Comparison of ENCODE assay signal across 10 cellular contexts in the genomic region with DNA sequence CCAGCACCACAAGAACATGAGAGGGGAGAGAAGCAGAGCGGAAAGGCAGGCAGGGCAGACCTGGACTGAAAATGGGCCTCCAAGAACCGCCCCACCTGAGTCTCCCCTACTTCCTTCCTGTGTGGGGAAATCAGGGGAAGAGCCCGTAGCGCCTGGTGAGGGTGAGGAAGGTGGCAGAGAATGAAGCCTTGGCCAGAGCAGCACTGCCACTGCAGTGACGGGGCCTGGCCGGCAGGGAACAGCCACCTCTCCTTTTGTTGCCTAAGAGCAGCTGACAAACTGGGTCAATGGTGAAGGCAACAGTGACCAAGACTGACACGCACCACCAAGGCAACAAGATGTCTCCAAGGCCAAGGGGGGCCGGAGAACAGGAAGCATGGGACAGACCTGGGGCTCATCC. TPM values are rescaled to one million over a fixed set of nuclear protein-coding genes. Genes with fewer than 3 reads are reported as not detected.
DNase-seq lines count a peak whose midpoint lies in the region; ATAC-seq and TF ChIP-seq lines count a peak whose summit lies in the region.
"Had no signal": no experiment of that assay in that cellular context is flagged by ENCODE, and none has a peak within 500 bp of the region (broad histone marks: within the 10 kb centered on the region; RNA-seq: fewer than 3 reads in every experiment).

No MANE protein-coding gene starts in this region.

- 0 out of 22 replicates have a peak overlapping the region, but pooled peaks of 1 of the 11 experiments have one; percentile 10 for H3K27ac ChIP-seq in BLaER1 treated with 17β-estradiol and CSF1 and Interleukin-3, amounts not matched to agents 10 nM and 100 nM
- H3K27ac ChIP-seq in IMR-90 (ENCODE audit: insufficient read depth, low read length) (no peak overlapping the region), right lobe of liver (no peak overlapping the region)

- no peak overlapping the region for H2BK15ac ChIP-seq in IMR-90 (ENCODE audit: low read depth, low read length)

- H4K8ac ChIP-seq in IMR-90 (ENCODE audit: low read depth in 2 of 2, low read length in 2 of 2), result no peak overlapping the region

- peak overlapping the region; percentile 45 for H2AK9ac ChIP-seq in IMR-90 (replicated peaks; ENCODE audit: low read depth, low read length, poor library complexity)

- TF ChIP-seq CTCF in IMR-90 (conservative IDR thresholded peaks at IDR 0.05; ENCODE audit: low read depth, low read length) (no peak), right lobe of liver (IDR thresholded peaks at IDR 0.05) (peak in 3 of 4 donors; percentile 8 to 54 (median 31))

- H3K56ac ChIP-seq in IMR-90 (ENCODE audit: extremely low read depth, insufficient read depth, low read length), result no peak overlapping the region

- no peaks in the 10 kb centered on the region for H3K9me3 ChIP-seq in BLaER1 treated with 17β-estradiol and CSF1 and Interleukin-3, amounts not matched to agents 10 nM and 100 nM (replicated peaks in 1 of 11)
- no peaks in the 10 kb centered on the region for H3K9me3 ChIP-seq in IMR-90 (ENCODE audit: control insufficient read depth, insufficient read depth, low read length)
- no peaks in the 10 kb centered on the region for H3K9me3 ChIP-seq in right lobe of liver

- POLR2A ChIA-PET in IMR-90 (lab: Charles Lee; ENCODE audit: unreplicated experiment), result no interaction called here

- H4K5ac ChIP-seq in IMR-90 (ENCODE audit: low read depth, low read length), result no peak overlapping the region

- H3K9ac ChIP-seq in BLaER1 treated with 17β-estradiol and CSF1 and Interleukin-3, amounts not matched to agents 10 nM and 100 nM, result no peak overlapping the region
- H3K9ac ChIP-seq in IMR-90 (ENCODE audit: low read depth, low read length), result no peak overlapping the region

- H3K18ac ChIP-seq in IMR-90 (ENCODE audit: low read depth, low read length), result no peak overlapping the region

- H3K36me3 ChIP-seq in BLaER1 treated with 17β-estradiol and CSF1 and Interleukin-3, amounts not matched to agents 10 nM and 100 nM, result no peaks in the 10 kb centered on the region
- H3K36me3 ChIP-seq in IMR-90 (ENCODE audit: control insufficient read depth, insufficient read depth, low read length) (no peaks in the 10 kb centered on the region), right lobe of liver (no peaks in the 10 kb centered on the region)

- peak overlapping the region; percentile 6 to 62 (median 45); a peak in 18 of 22 replicates for H3K4me2 ChIP-seq in BLaER1 treated with 17β-estradiol and CSF1 and Interleukin-3, amounts not matched to agents 10 nM and 100 nM
- no peak overlapping the region for H3K4me2 ChIP-seq in IMR-90 (ENCODE audit: low read depth, low read length)

- TF ChIP-seq RAD21 in IMR-90 (IDR thresholded peaks at IDR 0.05; ENCODE audit: low read length), result no peak

- H3K79me1 ChIP-seq in IMR-90 (ENCODE audit: low read depth in 1 of 2, low read length in 2 of 2), result no peaks in the 10 kb centered on the region

- H4K91ac ChIP-seq in IMR-90 (ENCODE audit: insufficient read depth, low read depth, low read length), result no peak overlapping the region; the same call in 1 of the 2 replicates

- H2AFZ ChIP-seq in IMR-90 (replicated peaks; ENCODE audit: low read length, poor library complexity), result peak overlapping the region; percentile 56

- 0 out of 2 replicates have a peak overlapping the region, but pooled peaks have one; percentile 10 for H2BK20ac ChIP-seq in IMR-90 (ENCODE audit: low read depth, low read length)

- no peak overlapping the region for H3K23ac ChIP-seq in IMR-90 (ENCODE audit: low read depth, low read length)

- H3K9me1 ChIP-seq in IMR-90 (ENCODE audit: insufficient read depth, low read length), result no peaks in the 10 kb centered on the region; the same call in 1 of the 2 replicates

- in situ Hi-C loops in IMR-90 (cut with MboI; ENCODE audit: low sequenced_read_pairs), result no loop called here

- H2BK5ac ChIP-seq in IMR-90 (ENCODE audit: low read depth, low read length, poor library complexity, severe bottlenecking), result no peak overlapping the region

- peaks cover 20 to 27% (median 22%) of the 10 kb centered on the region in 10 experiments for H3K4me1 ChIP-seq in BLaER1 treated with 17β-estradiol and CSF1 and Interleukin-3, amounts not matched to agents 10 nM and 100 nM
- H3K4me1 ChIP-seq in IMR-90 (ENCODE audit: control insufficient read depth, insufficient read depth, low read length), result 0 out of 2 replicates have a peak, but pooled peaks cover 1% of the 10 kb centered on the region
- H3K4me1 ChIP-seq in right lobe of liver, result peaks cover 0 to 11% (median 4%) of the 10 kb centered on the region in 4 donors

- H2AK5ac ChIP-seq in IMR-90 (ENCODE audit: low read depth, low read length), result no peak overlapping the region

- peak overlapping the region; percentile 61; the same call in 1 of the 2 replicates for H3K4ac ChIP-seq in IMR-90 (ENCODE audit: low read depth, low read length)

- H3K4me3 ChIP-seq in BLaER1 treated with 17β-estradiol and CSF1 and Interleukin-3, amounts not matched to agents 10 nM and 100 nM, result no peak overlapping the region
- H3K4me3 ChIP-seq in IMR-90 (ENCODE audit: insufficient read depth, low read depth, low read length), result no peak overlapping the region
- H3K4me3 ChIP-seq in right lobe of liver, result no peak overlapping the region

- DNase-seq in IMR-90 (no peak), right lobe of liver (peak in 1 of 3 donors; percentile 53), Ammon's horn (ENCODE audit: low spot score) (no peak), DMS153 (lab: John Stamatoyannopoulos, UW) (no peak), putamen (ENCODE audit: low spot score) (no peak)
- DNase-seq: activated B cell treated with CpG ODN at 0.5 μM for 24 hours, Kasumi-1 had no signal

- ATAC-seq in GM21526 (IDR thresholded peaks at IDR 0.05; ENCODE audit: low FRiP score, unreplicated experiment) (peak; percentile 75), IMR-90 (ENCODE audit: low read depth) (no peak), right lobe of liver (peak; percentile 21 to 64 (median 30)), GM21515 (IDR thresholded peaks at IDR 0.05; ENCODE audit: unreplicated experiment) (no peak)

- TF ChIP-seq POLR2A in IMR-90 (IDR thresholded peaks at IDR 0.05; ENCODE audit: low read depth, low read length), result no peak
- TF ChIP-seq POLR2A in right lobe of liver (IDR thresholded peaks at IDR 0.05), result no peak

- intact Hi-C loops in IMR-90 (cut with micrococcal nuclease) (no loop called here), right lobe of liver (cut with DNase I) (no loop called here)

- H2BK120ac ChIP-seq in IMR-90 (ENCODE audit: low read depth, low read length), result no peak overlapping the region

- H3K27me3 ChIP-seq in BLaER1 treated with 17β-estradiol and CSF1 and Interleukin-3, amounts not matched to agents 10 nM and 100 nM, result no peaks in the 10 kb centered on the region
- H3K27me3 ChIP-seq in IMR-90 (ENCODE audit: control insufficient read depth, insufficient read depth, low read length), result no peaks in the 10 kb centered on the region
- no peaks in the 10 kb centered on the region for H3K27me3 ChIP-seq in right lobe of liver

- no TSS peak for BruUV-seq in IMR-90 (replicated peaks; lab: Mats Ljungman, UMichigan)

- CTCF ChIA-PET in IMR-90 (lab: Yijun Ruan, JAX), result no interaction called here

- H4K20me1 ChIP-seq in BLaER1 treated with 17β-estradiol and CSF1 and Interleukin-3, amounts not matched to agents 10 nM and 100 nM, result no peaks in the 10 kb centered on the region
- H4K20me1 ChIP-seq in IMR-90 (ENCODE audit: insufficient read depth, low read length), result no peaks in the 10 kb centered on the region

- no peak overlapping the region for H3K14ac ChIP-seq in IMR-90 (replicated peaks; ENCODE audit: low read depth, low read length)

- 100% methylated on average over 1 of the region's 8 CpGs; no CpG with 5 or more reads in 1 of the 2 experiments for WGBS in IMR-90 (ENCODE audit: extremely low coverage in 2 of 2, insufficient read length in 1 of 2), 2 experiments
- WGBS in right lobe of liver (ENCODE audit: insufficient coverage, low coverage, low lambda C conversion rate, missing lambda C conversion rate), result 56% methylated on average over 6 of the region's 8 CpGs

- dilution Hi-C loops in IMR-90 (cut with HindIII; ENCODE audit: low sequenced_read_pairs, unreplicated experiment), result no loop called here

TF ChIP-seq in IMR-90, 13 proteins besides CTCF, POLR2A, EP300 and RAD21 (continues in another document):
- TF ChIP-seq SMC3 (IDR thresholded peaks at IDR 0.05; ENCODE audit: low read depth, low read length) (no peak), RCOR1 (IDR thresholded peaks at IDR 0.05; ENCODE audit: insufficient replicate concordance, low read length) (no peak), MAFK (IDR thresholded peaks at IDR 0.05; ENCODE audit: low read depth, low read length) (no peak), MAZ (IDR thresholded peaks at IDR 0.05; ENCODE audit: borderline replicate concordance, low read depth, low read length) (no peak), MXI1 (IDR thresholded peaks at IDR 0.05; ENCODE audit: borderline replicate concordance, low read depth, low read length) (no peak), BHLHE40 (IDR thresholded peaks at IDR 0.05; ENCODE audit: low read depth, low read length) (no peak), RFX5 (IDR thresholded peaks at IDR 0.05; ENCODE audit: low read depth, low read length) (no peak), CHD1 (IDR thresholded peaks at IDR 0.05; ENCODE audit: low read depth, low read length) (no peak), NFE2L2 (IDR thresholded peaks at IDR 0.05; ENCODE audit: low read depth, low read length) (no peak)
- TF ChIP-seq, protein P1, sequence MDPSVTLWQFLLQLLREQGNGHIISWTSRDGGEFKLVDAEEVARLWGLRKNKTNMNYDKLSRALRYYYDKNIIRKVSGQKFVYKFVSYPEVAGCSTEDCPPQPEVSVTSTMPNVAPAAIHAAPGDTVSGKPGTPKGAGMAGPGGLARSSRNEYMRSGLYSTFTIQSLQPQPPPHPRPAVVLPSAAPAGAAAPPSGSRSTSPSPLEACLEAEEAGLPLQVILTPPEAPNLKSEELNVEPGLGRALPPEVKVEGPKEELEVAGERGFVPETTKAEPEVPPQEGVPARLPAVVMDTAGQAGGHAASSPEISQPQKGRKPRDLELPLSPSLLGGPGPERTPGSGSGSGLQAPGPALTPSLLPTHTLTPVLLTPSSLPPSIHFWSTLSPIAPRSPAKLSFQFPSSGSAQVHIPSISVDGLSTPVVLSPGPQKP (IDR thresholded peaks at IDR 0.05; ENCODE audit: borderline replicate concordance, low read depth, low read length), result no peak
- TF ChIP-seq, protein P2, sequence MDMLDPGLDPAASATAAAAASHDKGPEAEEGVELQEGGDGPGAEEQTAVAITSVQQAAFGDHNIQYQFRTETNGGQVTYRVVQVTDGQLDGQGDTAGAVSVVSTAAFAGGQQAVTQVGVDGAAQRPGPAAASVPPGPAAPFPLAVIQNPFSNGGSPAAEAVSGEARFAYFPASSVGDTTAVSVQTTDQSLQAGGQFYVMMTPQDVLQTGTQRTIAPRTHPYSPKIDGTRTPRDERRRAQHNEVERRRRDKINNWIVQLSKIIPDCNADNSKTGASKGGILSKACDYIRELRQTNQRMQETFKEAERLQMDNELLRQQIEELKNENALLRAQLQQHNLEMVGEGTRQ (IDR thresholded peaks at IDR 0.05; ENCODE audit: low read depth, low read length), result no peak

RNA-seq across cellular contexts. Expression of a gene that starts 58.4 kb away (rescaled TPM):
- 4.5 and 9.2 TPM in 2 replicates for total RNA-seq in IMR-90 (2012; rRNA removed)
- polyA plus RNA-seq in IMR-90 (2012; rRNA removed), result 2.1 and 2.7 TPM in 2 replicates
- polyA plus RNA-seq in IMR-90 (2012; cell fraction: cytosol; rRNA removed), result 0.31 and 0.39 TPM in 2 replicates
- polyA plus RNA-seq in IMR-90 (2012; cell fraction: nucleus; rRNA removed; ENCODE audit: low replicate concordance), result 0.52 and 5.9 TPM in 2 replicates
- total RNA-seq in right lobe of liver, result 10 to 100 TPM; 20.3 to 41.5 (median 22.7) TPM

Comparison
In these comparisons a context has a peak if more than half of its experiments do, and no peak if none do; other contexts are left out.
1. ATAC-seq: peak in GM21526 (single experiment) and right lobe of liver (4 of 4); none in IMR-90 (single experiment) and GM21515 (single experiment).